Comparison of ENCODE assay signal across 14 cellular contexts in the genomic region with DNA sequence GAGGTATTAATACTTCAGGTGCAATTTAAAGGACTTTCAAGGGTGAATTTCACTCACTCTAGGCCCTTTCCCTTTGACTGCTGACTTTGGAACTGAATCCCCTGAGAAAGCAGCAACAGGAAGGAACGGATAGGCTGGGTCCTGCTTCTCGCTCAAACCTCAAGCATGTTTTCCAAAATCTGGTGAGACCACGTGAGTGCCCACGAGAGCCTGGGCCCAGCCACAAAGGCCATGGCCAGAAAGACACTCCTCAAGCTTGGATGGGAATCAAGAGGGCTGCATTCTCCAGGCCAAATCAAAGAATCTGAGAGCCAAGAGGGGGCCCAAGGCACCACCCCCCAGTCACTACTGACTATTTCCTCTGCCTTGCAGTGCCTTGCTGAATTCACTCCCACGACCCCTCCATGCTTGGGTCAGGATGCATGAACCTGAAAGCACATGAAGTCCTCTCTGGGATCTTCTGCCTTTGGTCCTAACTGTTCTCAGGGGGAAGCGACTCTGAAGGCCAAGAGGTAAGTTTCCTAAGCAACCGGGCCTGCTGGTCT.
"Had no signal": no experiment of that assay in that cellular context is flagged by ENCODE, and none has a peak within 500 bp of the region (broad histone marks: within the 10 kb centered on the region; RNA-seq: fewer than 3 reads in every experiment).

No MANE protein-coding gene starts in this region.

- H3K36me3 Mint-ChIP-seq: neural progenitor cell had no signal

- H3K4me3 Mint-ChIP-seq: activated naive CD4-positive, alpha-beta T cell treated with anti-CD3 and anti-CD28 coated beads for 36 hours; activated T-helper 17 cell treated with anti-CD3 and anti-CD28 coated beads, Interleukin-2, amount 50 U/mL, for 72 hours; endodermal cell; neural progenitor cell; stimulated activated effector memory CD8-positive, alpha-beta T cell treated with anti-CD3 and anti-CD28 coated beads, Interleukin-12 subunit alpha, Interleukin-12 subunit beta, amount 100 ng/mL, for 72 hours; T-helper 2 cell treated with Interferon-gamma antibody and Interleukin-4, amounts not matched to agents 5 μg/mL and 100 μg/mL, for 36 hours had no signal

- H3K27me3 Mint-ChIP-seq: activated T-helper 17 cell treated with anti-CD3 and anti-CD28 coated beads, Interleukin-2, amount 50 U/mL, for 72 hours had no signal

- H2AFZ ChIP-seq: neural progenitor cell had no signal

- H3K36me3 ChIP-seq: adrenal gland, neural progenitor cell, pancreas, SJCRH30, upper lobe of right lung had no signal

- H3K4me1 Mint-ChIP-seq: endodermal cell had no signal

- H3K9ac ChIP-seq: neural progenitor cell had no signal

- H3K27ac Mint-ChIP-seq: activated naive CD4-positive, alpha-beta T cell treated with anti-CD3 and anti-CD28 coated beads for 36 hours; activated T-helper 17 cell treated with anti-CD3 and anti-CD28 coated beads, Interleukin-2, amount 50 U/mL, for 72 hours; endodermal cell had no signal

- H3K4me3 ChIP-seq: adrenal gland, body of pancreas, neural progenitor cell, pancreas, SJCRH30, upper lobe of right lung had no signal

- DNase-seq: activated naive CD4-positive, alpha-beta T cell treated with anti-CD3 and anti-CD28 coated beads for 36 hours; adrenal gland; body of pancreas; cerebellar nuclear complex; dermis blood vessel endothelial cell; endodermal cell; pancreas; SJCRH30; small intestine had no signal

- H3K4me2 ChIP-seq: neural progenitor cell had no signal

- H3K9me3 Mint-ChIP-seq: activated naive CD4-positive, alpha-beta T cell treated with anti-CD3 and anti-CD28 coated beads for 36 hours; activated T-helper 17 cell treated with anti-CD3 and anti-CD28 coated beads, Interleukin-2, amount 50 U/mL, for 72 hours; endodermal cell; neural progenitor cell; stimulated activated effector memory CD8-positive, alpha-beta T cell treated with anti-CD3 and anti-CD28 coated beads, Interleukin-12 subunit alpha, Interleukin-12 subunit beta, amount 100 ng/mL, for 72 hours; T-helper 2 cell treated with Interferon-gamma antibody and Interleukin-4, amounts not matched to agents 5 μg/mL and 100 μg/mL, for 36 hours had no signal

- H3K9me3 ChIP-seq: adrenal gland, body of pancreas, pancreas, SJCRH30, upper lobe of right lung had no signal

- H3K27me3 ChIP-seq: adrenal gland, body of pancreas, neural progenitor cell, pancreas, upper lobe of right lung had no signal

- H3K4me1 ChIP-seq: adrenal gland, pancreas, SJCRH30 had no signal

- H3K27ac ChIP-seq: adrenal gland, body of pancreas, neural progenitor cell, pancreas, SJCRH30, upper lobe of right lung had no signal
